Comparison of ENCODE assay signal across 19 cellular contexts in genomic region chr17:17988427-17988945, GRCh38.
"Had no signal": no experiment of that assay in that cellular context is flagged by ENCODE, and none has a peak within 500 bp of the region (broad histone marks: within the 10 kb centered on the region; RNA-seq: fewer than 3 reads in every experiment).

No MANE protein-coding gene starts in this region.

- ATAC-seq: left colon; left ventricle myocardium superior; naive thymus-derived CD4-positive, alpha-beta T cell had no signal

- H2AFZ ChIP-seq: hepatocyte had no signal

- H3K27ac ChIP-seq: coronary artery, hepatocyte, neutrophil, right atrium auricular region, sigmoid colon, stomach, upper lobe of left lung had no signal

- DNase-seq: effector CD4-positive, alpha-beta T cell; foreskin melanocyte; head of caudate nucleus; left colon; left ventricle myocardium superior; mesendoderm; naive thymus-derived CD4-positive, alpha-beta T cell; nephron progenitor cell; sigmoid colon; small intestine; stimulated activated CD4-positive, alpha-beta T cell treated with anti-CD3 and anti-CD28 coated beads, Interleukin-12 subunit alpha, Interleukin-12 subunit beta, amount 100 ng/mL, for 4 hours; stimulated activated naive CD4-positive, alpha-beta T cell; stomach; substantia nigra; upper lobe of left lung had no signal

- H3K4me2 ChIP-seq: hepatocyte had no signal

- H3K27me3 ChIP-seq: hepatocyte, neutrophil, right atrium auricular region, sigmoid colon, stomach, upper lobe of left lung had no signal

- H3K9me3 ChIP-seq: neutrophil, right atrium auricular region, sigmoid colon, stomach, upper lobe of left lung had no signal

- H3K4me3 ChIP-seq: coronary artery, hepatocyte, right atrium auricular region, sigmoid colon, stomach, upper lobe of left lung had no signal

- H3K36me3 ChIP-seq: neutrophil, right atrium auricular region had no signal

- H3K4me1 ChIP-seq: right atrium auricular region, sigmoid colon, upper lobe of left lung had no signal

- FAIRE-seq: small intestine had no signal
